Comparison of ENCODE assay signal across 1 cellular context in the genomic region with DNA sequence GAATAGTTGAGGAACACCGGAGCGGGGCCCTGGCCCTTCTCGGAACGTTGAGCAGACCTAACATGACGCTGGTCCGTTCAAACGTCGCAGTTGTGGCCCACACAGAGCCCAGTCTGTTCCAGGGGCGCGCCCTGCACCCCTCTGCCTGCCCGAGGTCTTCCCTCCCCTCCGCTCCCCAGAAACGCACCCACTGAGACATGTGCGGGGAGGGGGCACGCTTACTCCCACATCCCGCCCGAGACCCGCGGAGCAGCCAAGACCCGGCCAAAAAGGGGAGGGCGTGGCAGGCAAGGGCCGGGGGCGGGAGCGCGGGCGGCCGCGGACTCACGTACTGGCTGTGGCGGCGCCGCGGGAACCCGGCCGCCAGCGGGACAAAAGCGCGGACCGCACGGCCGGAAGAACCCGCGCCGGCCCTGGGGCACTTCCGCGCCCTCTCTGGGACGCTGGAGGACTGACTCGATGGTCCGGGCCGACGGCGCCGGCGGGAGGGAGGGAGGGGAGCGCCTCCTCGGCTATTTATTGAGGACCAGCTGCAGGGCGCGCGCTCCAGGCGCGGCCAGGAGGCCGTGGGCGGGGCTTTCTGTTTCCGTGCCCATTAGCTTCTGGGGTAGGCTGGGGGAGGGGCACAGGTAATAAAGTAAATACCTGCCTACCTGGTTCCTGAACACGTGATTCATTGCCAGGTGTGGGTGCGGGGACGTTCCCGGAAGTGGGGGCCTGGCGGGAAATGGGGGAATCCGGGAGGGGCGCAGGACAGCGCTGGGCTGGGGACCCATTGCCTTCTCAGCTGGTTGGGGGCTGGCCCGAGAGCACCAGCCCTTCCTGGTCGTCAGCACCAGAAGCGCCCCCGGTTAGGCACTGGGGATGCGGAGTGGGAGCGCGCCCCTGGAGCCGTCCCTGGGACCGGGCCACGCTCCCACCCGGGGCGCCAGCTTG.
A peak's percentile ranks its signal among the peaks of the same experiment; 100 is the strongest.
TF ChIP-seq lines count a peak whose summit lies in the region.

A gene (minus strand): TSS at position 390 of the 936 bp plus-strand sequence. CDS start 57 bp downstream, at position 333.

TF ChIP-seq in K562, 482 proteins besides CTCF, POLR2A, EP300 and RAD21 (continued from another document and continues in another):
- TF ChIP-seq, protein P1, sequence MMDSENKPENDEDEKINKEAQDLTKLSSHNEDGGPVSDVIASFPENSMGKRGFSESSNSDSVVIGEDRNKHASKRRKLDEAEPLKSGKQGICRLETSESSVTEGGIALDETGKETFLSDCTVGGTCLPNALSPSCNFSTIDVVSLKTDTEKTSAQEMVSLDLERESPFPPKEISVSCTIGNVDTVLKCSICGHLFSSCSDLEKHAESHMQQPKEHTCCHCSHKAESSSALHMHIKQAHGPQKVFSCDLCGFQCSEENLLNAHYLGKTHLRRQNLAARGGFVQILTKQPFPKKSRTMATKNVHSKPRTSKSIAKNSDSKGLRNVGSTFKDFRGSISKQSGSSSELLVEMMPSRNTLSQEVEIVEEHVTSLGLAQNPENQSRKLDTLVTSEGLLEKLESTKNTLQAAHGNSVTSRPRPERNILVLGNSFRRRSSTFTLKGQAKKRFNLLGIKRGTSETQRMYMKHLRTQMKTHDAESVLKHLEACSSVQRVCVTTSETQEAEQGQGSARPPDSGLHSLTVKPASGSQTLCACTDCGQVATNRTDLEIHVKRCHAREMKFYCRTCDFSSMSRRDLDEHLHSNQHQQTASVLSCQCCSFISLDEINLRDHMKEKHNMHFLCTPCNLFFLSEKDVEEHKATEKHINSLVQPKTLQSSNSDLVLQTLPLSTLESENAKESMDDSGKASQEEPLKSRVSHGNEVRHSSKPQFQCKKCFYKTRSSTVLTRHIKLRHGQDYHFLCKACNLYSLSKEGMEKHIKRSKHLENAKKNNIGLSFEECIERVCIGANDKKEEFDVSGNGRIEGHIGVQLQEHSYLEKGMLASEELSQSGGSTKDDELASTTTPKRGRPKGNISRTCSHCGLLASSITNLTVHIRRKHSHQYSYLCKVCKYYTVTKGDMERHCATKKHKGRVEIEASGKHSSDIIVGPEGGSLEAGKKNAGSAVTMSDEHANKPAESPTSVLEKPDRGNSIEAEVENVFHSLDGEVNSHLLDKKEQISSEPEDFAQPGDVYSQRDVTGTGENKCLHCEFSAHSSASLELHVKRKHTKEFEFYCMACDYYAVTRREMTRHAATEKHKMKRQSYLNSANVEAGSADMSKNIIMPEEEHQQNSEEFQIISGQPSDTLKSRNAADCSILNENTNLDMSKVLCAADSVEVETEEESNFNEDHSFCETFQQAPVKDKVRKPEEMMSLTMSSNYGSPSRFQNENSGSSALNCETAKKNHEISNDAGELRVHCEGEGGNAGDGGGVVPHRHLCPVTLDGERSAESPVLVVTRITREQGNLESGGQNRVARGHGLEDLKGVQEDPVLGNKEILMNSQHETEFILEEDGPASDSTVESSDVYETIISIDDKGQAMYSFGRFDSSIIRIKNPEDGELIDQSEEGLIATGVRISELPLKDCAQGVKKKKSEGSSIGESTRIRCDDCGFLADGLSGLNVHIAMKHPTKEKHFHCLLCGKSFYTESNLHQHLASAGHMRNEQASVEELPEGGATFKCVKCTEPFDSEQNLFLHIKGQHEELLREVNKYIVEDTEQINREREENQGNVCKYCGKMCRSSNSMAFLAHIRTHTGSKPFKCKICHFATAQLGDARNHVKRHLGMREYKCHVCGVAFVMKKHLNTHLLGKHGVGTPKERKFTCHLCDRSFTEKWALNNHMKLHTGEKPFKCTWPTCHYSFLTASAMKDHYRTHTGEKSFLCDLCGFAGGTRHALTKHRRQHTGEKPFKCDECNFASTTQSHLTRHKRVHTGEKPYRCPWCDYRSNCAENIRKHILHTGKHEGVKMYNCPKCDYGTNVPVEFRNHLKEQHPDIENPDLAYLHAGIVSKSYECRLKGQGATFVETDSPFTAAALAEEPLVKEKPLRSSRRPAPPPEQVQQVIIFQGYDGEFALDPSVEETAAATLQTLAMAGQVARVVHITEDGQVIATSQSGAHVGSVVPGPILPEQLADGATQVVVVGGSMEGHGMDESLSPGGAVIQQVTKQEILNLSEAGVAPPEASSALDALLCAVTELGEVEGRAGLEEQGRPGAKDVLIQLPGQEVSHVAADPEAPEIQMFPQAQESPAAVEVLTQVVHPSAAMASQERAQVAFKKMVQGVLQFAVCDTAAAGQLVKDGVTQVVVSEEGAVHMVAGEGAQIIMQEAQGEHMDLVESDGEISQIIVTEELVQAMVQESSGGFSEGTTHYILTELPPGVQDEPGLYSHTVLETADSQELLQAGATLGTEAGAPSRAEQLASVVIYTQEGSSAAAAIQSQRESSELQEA (IDR thresholded peaks at IDR 0.05; ENCODE audit: low read depth) = no peak
- no peak for TF ChIP-seq KDM1A (IDR thresholded peaks at IDR 0.05)
- TF ChIP-seq CHCHD3 (CRISPR knock-in tag; IDR thresholded peaks at IDR 0.05) = no peak
- TF ChIP-seq TAF7 (tag; IDR thresholded peaks at IDR 0.05) = peak; percentile 40; the same call in 1 of the 2 replicates
- TF ChIP-seq STAT5B (CRISPR knock-in tag; IDR thresholded peaks at IDR 0.05) = no peak
- TF ChIP-seq ZBED1 (IDR thresholded peaks at IDR 0.05) = no peak
- TF ChIP-seq, protein P2, sequence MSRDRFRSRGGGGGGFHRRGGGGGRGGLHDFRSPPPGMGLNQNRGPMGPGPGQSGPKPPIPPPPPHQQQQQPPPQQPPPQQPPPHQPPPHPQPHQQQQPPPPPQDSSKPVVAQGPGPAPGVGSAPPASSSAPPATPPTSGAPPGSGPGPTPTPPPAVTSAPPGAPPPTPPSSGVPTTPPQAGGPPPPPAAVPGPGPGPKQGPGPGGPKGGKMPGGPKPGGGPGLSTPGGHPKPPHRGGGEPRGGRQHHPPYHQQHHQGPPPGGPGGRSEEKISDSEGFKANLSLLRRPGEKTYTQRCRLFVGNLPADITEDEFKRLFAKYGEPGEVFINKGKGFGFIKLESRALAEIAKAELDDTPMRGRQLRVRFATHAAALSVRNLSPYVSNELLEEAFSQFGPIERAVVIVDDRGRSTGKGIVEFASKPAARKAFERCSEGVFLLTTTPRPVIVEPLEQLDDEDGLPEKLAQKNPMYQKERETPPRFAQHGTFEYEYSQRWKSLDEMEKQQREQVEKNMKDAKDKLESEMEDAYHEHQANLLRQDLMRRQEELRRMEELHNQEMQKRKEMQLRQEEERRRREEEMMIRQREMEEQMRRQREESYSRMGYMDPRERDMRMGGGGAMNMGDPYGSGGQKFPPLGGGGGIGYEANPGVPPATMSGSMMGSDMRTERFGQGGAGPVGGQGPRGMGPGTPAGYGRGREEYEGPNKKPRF (IDR thresholded peaks at IDR 0.05; ENCODE audit: low read depth, low read length) = no peak
- no peak for TF ChIP-seq SNRNP70 (optimal IDR thresholded peaks at IDR 0.05; ENCODE audit: low read depth, low read length)
- TF ChIP-seq, protein P3, sequence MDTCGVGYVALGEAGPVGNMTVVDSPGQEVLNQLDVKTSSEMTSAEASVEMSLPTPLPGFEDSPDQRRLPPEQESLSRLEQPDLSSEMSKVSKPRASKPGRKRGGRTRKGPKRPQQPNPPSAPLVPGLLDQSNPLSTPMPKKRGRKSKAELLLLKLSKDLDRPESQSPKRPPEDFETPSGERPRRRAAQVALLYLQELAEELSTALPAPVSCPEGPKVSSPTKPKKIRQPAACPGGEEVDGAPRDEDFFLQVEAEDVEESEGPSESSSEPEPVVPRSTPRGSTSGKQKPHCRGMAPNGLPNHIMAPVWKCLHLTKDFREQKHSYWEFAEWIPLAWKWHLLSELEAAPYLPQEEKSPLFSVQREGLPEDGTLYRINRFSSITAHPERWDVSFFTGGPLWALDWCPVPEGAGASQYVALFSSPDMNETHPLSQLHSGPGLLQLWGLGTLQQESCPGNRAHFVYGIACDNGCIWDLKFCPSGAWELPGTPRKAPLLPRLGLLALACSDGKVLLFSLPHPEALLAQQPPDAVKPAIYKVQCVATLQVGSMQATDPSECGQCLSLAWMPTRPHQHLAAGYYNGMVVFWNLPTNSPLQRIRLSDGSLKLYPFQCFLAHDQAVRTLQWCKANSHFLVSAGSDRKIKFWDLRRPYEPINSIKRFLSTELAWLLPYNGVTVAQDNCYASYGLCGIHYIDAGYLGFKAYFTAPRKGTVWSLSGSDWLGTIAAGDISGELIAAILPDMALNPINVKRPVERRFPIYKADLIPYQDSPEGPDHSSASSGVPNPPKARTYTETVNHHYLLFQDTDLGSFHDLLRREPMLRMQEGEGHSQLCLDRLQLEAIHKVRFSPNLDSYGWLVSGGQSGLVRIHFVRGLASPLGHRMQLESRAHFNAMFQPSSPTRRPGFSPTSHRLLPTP (IDR thresholded peaks at IDR 0.05; ENCODE audit: borderline replicate concordance, extremely low read depth, insufficient read length) = no peak
- peak; percentile 84 for TF ChIP-seq POLR2AphosphoS5 (IDR thresholded peaks at IDR 0.05; ENCODE audit: control insufficient read depth, insufficient read depth, low read depth, low read length)
- peak; percentile 80 for TF ChIP-seq TBP (optimal IDR thresholded peaks at IDR 0.05; ENCODE audit: low read depth, low read length)
- no peak for TF ChIP-seq ARNT (IDR thresholded peaks at IDR 0.05)
- TF ChIP-seq, protein P4, sequence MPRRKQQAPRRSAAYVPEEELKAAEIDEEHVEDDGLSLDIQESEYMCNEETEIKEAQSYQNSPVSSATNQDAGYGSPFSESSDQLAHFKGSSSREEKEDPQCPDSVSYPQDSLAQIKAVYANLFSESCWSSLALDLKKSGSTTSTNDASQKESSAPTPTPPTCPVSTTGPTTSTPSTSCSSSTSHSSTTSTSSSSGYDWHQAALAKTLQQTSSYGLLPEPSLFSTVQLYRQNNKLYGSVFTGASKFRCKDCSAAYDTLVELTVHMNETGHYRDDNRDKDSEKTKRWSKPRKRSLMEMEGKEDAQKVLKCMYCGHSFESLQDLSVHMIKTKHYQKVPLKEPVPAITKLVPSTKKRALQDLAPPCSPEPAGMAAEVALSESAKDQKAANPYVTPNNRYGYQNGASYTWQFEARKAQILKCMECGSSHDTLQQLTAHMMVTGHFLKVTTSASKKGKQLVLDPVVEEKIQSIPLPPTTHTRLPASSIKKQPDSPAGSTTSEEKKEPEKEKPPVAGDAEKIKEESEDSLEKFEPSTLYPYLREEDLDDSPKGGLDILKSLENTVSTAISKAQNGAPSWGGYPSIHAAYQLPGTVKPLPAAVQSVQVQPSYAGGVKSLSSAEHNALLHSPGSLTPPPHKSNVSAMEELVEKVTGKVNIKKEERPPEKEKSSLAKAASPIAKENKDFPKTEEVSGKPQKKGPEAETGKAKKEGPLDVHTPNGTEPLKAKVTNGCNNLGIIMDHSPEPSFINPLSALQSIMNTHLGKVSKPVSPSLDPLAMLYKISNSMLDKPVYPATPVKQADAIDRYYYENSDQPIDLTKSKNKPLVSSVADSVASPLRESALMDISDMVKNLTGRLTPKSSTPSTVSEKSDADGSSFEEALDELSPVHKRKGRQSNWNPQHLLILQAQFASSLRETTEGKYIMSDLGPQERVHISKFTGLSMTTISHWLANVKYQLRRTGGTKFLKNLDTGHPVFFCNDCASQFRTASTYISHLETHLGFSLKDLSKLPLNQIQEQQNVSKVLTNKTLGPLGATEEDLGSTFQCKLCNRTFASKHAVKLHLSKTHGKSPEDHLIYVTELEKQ (CRISPR knock-in tag; IDR thresholded peaks at IDR 0.05) = no peak
- no peak for TF ChIP-seq KAT2B (IDR thresholded peaks at IDR 0.05; ENCODE audit: low read depth, low read length)
- no peak for TF ChIP-seq BDP1 (IDR thresholded peaks at IDR 0.05; ENCODE audit: insufficient read depth, insufficient read length)
- TF ChIP-seq BRD9 (IDR thresholded peaks at IDR 0.05; ENCODE audit: low read depth, partially characterized antibody) = peak; percentile 91
- TF ChIP-seq SPI1 (IDR thresholded peaks at IDR 0.05; ENCODE audit: borderline replicate concordance, low read depth, low read length) = peak; percentile 62; the same call in 1 of the 2 replicates
- TF ChIP-seq, protein P5, sequence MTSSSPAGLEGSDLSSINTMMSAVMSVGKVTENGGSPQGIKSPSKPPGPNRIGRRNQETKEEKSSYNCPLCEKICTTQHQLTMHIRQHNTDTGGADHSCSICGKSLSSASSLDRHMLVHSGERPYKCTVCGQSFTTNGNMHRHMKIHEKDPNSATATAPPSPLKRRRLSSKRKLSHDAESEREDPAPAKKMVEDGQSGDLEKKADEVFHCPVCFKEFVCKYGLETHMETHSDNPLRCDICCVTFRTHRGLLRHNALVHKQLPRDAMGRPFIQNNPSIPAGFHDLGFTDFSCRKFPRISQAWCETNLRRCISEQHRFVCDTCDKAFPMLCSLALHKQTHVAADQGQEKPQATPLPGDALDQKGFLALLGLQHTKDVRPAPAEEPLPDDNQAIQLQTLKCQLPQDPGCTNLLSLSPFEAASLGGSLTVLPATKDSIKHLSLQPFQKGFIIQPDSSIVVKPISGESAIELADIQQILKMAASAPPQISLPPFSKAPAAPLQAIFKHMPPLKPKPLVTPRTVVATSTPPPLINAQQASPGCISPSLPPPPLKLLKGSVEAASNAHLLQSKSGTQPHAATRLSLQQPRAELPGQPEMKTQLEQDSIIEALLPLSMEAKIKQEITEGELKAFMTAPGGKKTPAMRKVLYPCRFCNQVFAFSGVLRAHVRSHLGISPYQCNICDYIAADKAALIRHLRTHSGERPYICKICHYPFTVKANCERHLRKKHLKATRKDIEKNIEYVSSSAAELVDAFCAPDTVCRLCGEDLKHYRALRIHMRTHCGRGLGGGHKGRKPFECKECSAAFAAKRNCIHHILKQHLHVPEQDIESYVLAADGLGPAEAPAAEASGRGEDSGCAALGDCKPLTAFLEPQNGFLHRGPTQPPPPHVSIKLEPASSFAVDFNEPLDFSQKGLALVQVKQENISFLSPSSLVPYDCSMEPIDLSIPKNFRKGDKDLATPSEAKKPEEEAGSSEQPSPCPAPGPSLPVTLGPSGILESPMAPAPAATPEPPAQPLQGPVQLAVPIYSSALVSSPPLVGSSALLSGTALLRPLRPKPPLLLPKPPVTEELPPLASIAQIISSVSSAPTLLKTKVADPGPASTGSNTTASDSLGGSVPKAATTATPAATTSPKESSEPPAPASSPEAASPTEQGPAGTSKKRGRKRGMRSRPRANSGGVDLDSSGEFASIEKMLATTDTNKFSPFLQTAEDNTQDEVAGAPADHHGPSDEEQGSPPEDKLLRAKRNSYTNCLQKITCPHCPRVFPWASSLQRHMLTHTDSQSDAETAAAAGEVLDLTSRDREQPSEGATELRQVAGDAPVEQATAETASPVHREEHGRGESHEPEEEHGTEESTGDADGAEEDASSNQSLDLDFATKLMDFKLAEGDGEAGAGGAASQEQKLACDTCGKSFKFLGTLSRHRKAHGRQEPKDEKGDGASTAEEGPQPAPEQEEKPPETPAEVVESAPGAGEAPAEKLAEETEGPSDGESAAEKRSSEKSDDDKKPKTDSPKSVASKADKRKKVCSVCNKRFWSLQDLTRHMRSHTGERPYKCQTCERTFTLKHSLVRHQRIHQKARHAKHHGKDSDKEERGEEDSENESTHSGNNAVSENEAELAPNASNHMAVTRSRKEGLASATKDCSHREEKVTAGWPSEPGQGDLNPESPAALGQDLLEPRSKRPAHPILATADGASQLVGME (CRISPR knock-in tag; IDR thresholded peaks at IDR 0.05) = no peak
